ENCODE assay signal across 8 cellular contexts in the genomic region with DNA sequence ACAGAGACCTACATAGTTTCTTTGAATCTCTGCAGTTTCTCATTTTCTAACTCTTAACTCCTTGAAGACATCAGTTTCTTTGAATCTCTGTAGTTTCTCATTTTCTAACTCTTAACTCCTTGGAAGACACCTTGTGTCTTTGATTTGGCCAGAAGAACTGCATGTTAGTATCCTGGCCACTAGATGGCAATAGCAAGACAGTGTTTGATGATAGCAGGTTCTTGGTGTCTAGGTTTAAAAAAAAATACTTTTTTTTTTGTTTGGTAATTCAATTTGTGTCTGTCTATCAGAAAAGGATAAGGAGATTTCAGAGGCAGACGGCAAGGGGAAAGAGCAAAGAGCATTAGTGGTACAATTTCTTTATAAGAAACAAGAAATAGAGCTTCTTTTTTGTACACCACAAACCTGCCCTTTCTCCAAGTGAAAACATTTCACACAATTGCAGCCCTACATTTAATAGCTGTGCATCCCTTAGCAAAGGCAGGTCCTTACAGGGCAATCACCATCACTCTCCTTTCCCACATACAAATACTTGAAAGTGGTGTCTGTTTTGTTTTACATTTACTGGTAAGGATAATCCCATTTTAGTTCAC.
DNase-seq lines count a peak whose midpoint lies in the region; ATAC-seq and TF ChIP-seq lines count a peak whose summit lies in the region.

No MANE protein-coding gene starts in this region.

- no peaks in the 10 kb centered on the region for H3K27me3 Mint-ChIP-seq in stimulated activated memory B cell treated with anti-CD40 and anti-IgM and Interleukin-4, amounts not matched to agents 10 μg/mL and 1 μg/mL and 100 μg/mL, for 72 hours

- H3K9me3 ChIP-seq in ovary = no peaks in the 10 kb centered on the region

- 0 to 2% (median 0%) methylated on average over 1 of the region's 1 CpG for WGBS in ovary, 3 donors

- TF ChIP-seq EP300 in ovary (IDR thresholded peaks at IDR 0.05) = no peak

- intact Hi-C loops in ovary (cut with DNase I) = no loop called here

- H3K4me3 ChIP-seq in ovary = no peak overlapping the region

- no peaks in the 10 kb centered on the region for H3K36me3 ChIP-seq in ovary

- no peaks in the 10 kb centered on the region for H3K36me3 Mint-ChIP-seq in stimulated activated memory B cell treated with anti-CD40 and anti-IgM and Interleukin-4, amounts not matched to agents 10 μg/mL and 1 μg/mL and 100 μg/mL, for 72 hours

- no peak overlapping the region for H3K4me3 Mint-ChIP-seq in stimulated activated memory B cell treated with anti-CD40 and anti-IgM and Interleukin-4, amounts not matched to agents 10 μg/mL and 1 μg/mL and 100 μg/mL, for 72 hours

- H3K27me3 ChIP-seq in ovary = no peaks in the 10 kb centered on the region

- no peaks in the 10 kb centered on the region for H3K4me1 ChIP-seq in ovary (ENCODE audit: insufficient read depth)

- DNase-seq in DMS 273 (lab: John Stamatoyannopoulos, UW; ENCODE audit: unreplicated experiment) (peak; percentile 75), OCI-M1 (lab: John Stamatoyannopoulos, UW) (peak; percentile 74), epidermal melanocyte (ENCODE audit: insufficient read length, low spot score) (peak; percentile 32), ovary (no peak)

- TF ChIP-seq POLR2A in ovary (IDR thresholded peaks at IDR 0.05) = no peak

- no peaks in the 10 kb centered on the region for H3K9me3 Mint-ChIP-seq in stimulated activated memory B cell treated with anti-CD40 and anti-IgM and Interleukin-4, amounts not matched to agents 10 μg/mL and 1 μg/mL and 100 μg/mL, for 72 hours

- ATAC-seq in GM19455 (IDR thresholded peaks at IDR 0.05; ENCODE audit: unreplicated experiment) = peak; percentile 72
- ATAC-seq in HG03565 (IDR thresholded peaks at IDR 0.05; ENCODE audit: unreplicated experiment) = peak; percentile 82
- ATAC-seq in GM21390 (IDR thresholded peaks at IDR 0.05; ENCODE audit: unreplicated experiment) = no peak
- ATAC-seq in stimulated activated memory B cell treated with anti-CD40 and anti-IgM and Interleukin-4, amounts not matched to agents 10 μg/mL and 1 μg/mL and 100 μg/mL, for 72 hours = no peak

- no peak overlapping the region for H3K27ac ChIP-seq in ovary

- TF ChIP-seq CTCF in ovary (IDR thresholded peaks at IDR 0.05) = peak; percentile 26 to 40 (median 28)

- no peaks in the 10 kb centered on the region for H3K4me1 Mint-ChIP-seq in stimulated activated memory B cell treated with anti-CD40 and anti-IgM and Interleukin-4, amounts not matched to agents 10 μg/mL and 1 μg/mL and 100 μg/mL, for 72 hours

- H3K27ac Mint-ChIP-seq in stimulated activated memory B cell treated with anti-CD40 and anti-IgM and Interleukin-4, amounts not matched to agents 10 μg/mL and 1 μg/mL and 100 μg/mL, for 72 hours = no peak overlapping the region

Comparison
In these comparisons a context has a peak if more than half of its experiments do, and no peak if none do; other contexts are left out.
1. DNase-seq: peak in DMS 273 (single experiment), OCI-M1 (single experiment) and epidermal melanocyte (single experiment); none in ovary (0 of 5).
2. ATAC-seq: peak in GM19455 (single experiment) and HG03565 (single experiment); none in GM21390 (single experiment) and stimulated activated memory B cell treated with anti-CD40 and anti-IgM and Interleukin-4, amounts not matched to agents 10 μg/mL and 1 μg/mL and 100 μg/mL, for 72 hours (single experiment).